ENCODE assay signal across 20 cellular contexts in genomic region chr19:39386557-39386956, GRCh38. TPM values are rescaled to one million over a fixed set of nuclear protein-coding genes. Genes with fewer than 3 reads are reported as not detected.
A peak's percentile ranks its signal among the peaks of the same experiment; 100 is the strongest.
DNase-seq lines count a peak whose midpoint lies in the region; ATAC-seq and TF ChIP-seq lines count a peak whose summit lies in the region.
"Had no signal": no experiment of that assay in that cellular context is flagged by ENCODE, and none has a peak within 500 bp of the region (broad histone marks: within the 10 kb centered on the region; RNA-seq: fewer than 3 reads in every experiment).

No MANE protein-coding gene starts in this region.

- no peak for TF ChIP-seq POLR2A in heart left ventricle (IDR thresholded peaks at IDR 0.05)

- H3K4me1 ChIP-seq in cardiac muscle cell (ENCODE audit: low read depth), result peaks cover 4% of the 10 kb centered on the region
- H3K4me1 ChIP-seq in heart left ventricle, result peaks cover 3 to 16% (median 10%) of the 10 kb centered on the region in 12 donors
- H3K4me1 ChIP-seq: neural progenitor cell had no signal

- H3K9me3 Mint-ChIP-seq in IgD-negative memory B cell (no peaks in the 10 kb centered on the region), memory B cell (no peaks in the 10 kb centered on the region)
- no peaks in the 10 kb centered on the region for H3K9me3 Mint-ChIP-seq in stimulated activated naive B cell treated with anti-CD40 and anti-IgM and Interleukin-4, amounts not matched to agents 10 μg/mL and 1 μg/mL and 100 μg/mL, for 72 hours
- H3K9me3 Mint-ChIP-seq: activated naive CD8-positive, alpha-beta T cell treated with anti-CD3 and anti-CD28 coated beads, Interleukin-2, amount 50 U/mL, for 24 hours; activated T-helper 2 cell treated with anti-CD3 and anti-CD28 coated beads, Interferon-gamma antibody, Interleukin-2, Interleukin-4, amounts not matched to agents 10 μg/mL and 5 μg/mL and 100 μg/mL, durations not matched to agents 14 hours and 24 hours and 36 hours; neural progenitor cell had no signal

- H3K27me3 ChIP-seq in cardiac muscle cell (no peaks in the 10 kb centered on the region), heart left ventricle (no peaks in the 10 kb centered on the region)
- H3K27me3 ChIP-seq: BLaER1, neural progenitor cell, suprapubic skin had no signal

- H3K27ac Mint-ChIP-seq in IgD-negative memory B cell (peak overlapping the region in 2 of 3 donors; percentile 19 to 91), memory B cell (peak overlapping the region; percentile 17)
- H3K27ac Mint-ChIP-seq in stimulated activated naive B cell treated with anti-CD40 and anti-IgM and Interleukin-4, amounts not matched to agents 10 μg/mL and 1 μg/mL and 100 μg/mL, for 72 hours, result peak overlapping the region; percentile 68
- H3K27ac Mint-ChIP-seq: activated naive CD8-positive, alpha-beta T cell treated with anti-CD3 and anti-CD28 coated beads, Interleukin-2, amount 50 U/mL, for 24 hours; activated T-helper 2 cell treated with anti-CD3 and anti-CD28 coated beads, Interferon-gamma antibody, Interleukin-2, Interleukin-4, amounts not matched to agents 10 μg/mL and 5 μg/mL and 100 μg/mL, durations not matched to agents 14 hours and 24 hours and 36 hours had no signal

- no peak for ATAC-seq in heart left ventricle
- no peak for ATAC-seq in memory B cell (ENCODE audit: low read depth)
- no peak for ATAC-seq in stimulated activated naive B cell treated with anti-CD40 and anti-IgM and Interleukin-4, amounts not matched to agents 10 μg/mL and 1 μg/mL and 100 μg/mL, for 72 hours (replicated peaks)
- ATAC-seq: activated naive CD8-positive, alpha-beta T cell treated with anti-CD3 and anti-CD28 coated beads, Interleukin-2, amount 50 U/mL, for 24 hours; right cardiac atrium had no signal

- H3K4me1 Mint-ChIP-seq in IgD-negative memory B cell (peaks cover 7 to 13% (median 8%) of the 10 kb centered on the region in 3 donors), memory B cell (peaks cover 17% of the 10 kb centered on the region)
- peaks cover 27 to 38% of the 10 kb centered on the region in 2 donors for H3K4me1 Mint-ChIP-seq in stimulated activated naive B cell treated with anti-CD40 and anti-IgM and Interleukin-4, amounts not matched to agents 10 μg/mL and 1 μg/mL and 100 μg/mL, for 72 hours

- H3K27ac ChIP-seq in cardiac muscle cell (peak overlapping the region; percentile 66), heart left ventricle (no peak overlapping the region)
- H3K27ac ChIP-seq: BLaER1, left ventricle myocardium inferior, neural progenitor cell, suprapubic skin had no signal

- no peaks in the 10 kb centered on the region for H3K27me3 Mint-ChIP-seq in IgD-negative memory B cell
- no peaks in the 10 kb centered on the region for H3K27me3 Mint-ChIP-seq in memory B cell
- H3K27me3 Mint-ChIP-seq in stimulated activated naive B cell treated with anti-CD40 and anti-IgM and Interleukin-4, amounts not matched to agents 10 μg/mL and 1 μg/mL and 100 μg/mL, for 72 hours, result no peaks in the 10 kb centered on the region

- no peaks in the 10 kb centered on the region for H3K9me3 ChIP-seq in cardiac muscle cell (ENCODE audit: low read depth)
- H3K9me3 ChIP-seq in heart left ventricle, result no peaks in the 10 kb centered on the region
- H3K9me3 ChIP-seq: BLaER1, left ventricle myocardium inferior, suprapubic skin had no signal

- 87 to 91% (median 89%) methylated on average over 7 of the region's 7 CpGs for WGBS in heart left ventricle, 4 donors

- intact Hi-C loops in heart left ventricle (cut with DNase I), result no loop called here
- intact Hi-C loops in head of caudate nucleus (cut with DNase I), result no loop called here

- H3K36me3 Mint-ChIP-seq in IgD-negative memory B cell (peaks cover 4% of the 10 kb centered on the region), memory B cell (peaks cover 23% of the 10 kb centered on the region)
- H3K36me3 Mint-ChIP-seq in stimulated activated naive B cell treated with anti-CD40 and anti-IgM and Interleukin-4, amounts not matched to agents 10 μg/mL and 1 μg/mL and 100 μg/mL, for 72 hours, result peaks cover 32 to 60% of the 10 kb centered on the region in 2 donors

- H3K4me3 ChIP-seq in cardiac muscle cell (no peak overlapping the region), heart left ventricle (no peak overlapping the region)
- H3K4me3 ChIP-seq: BLaER1, left ventricle myocardium inferior, neural progenitor cell, suprapubic skin had no signal

- no peak for TF ChIP-seq CTCF in cardiac muscle cell (IDR thresholded peaks at IDR 0.05; ENCODE audit: low read depth, low read length)
- no peak for TF ChIP-seq CTCF in heart left ventricle (IDR thresholded peaks at IDR 0.05)

- DNase-seq in cardiac muscle cell (ENCODE audit: low read depth in 1 of 2, low spot score in 1 of 2) (no peak), heart left ventricle (no peak), memory B cell (ENCODE audit: low spot score in 2 of 2) (no peak), head of caudate nucleus (no peak), NOMO-1 treated with dmso at 0.1 percent for 144 hours (lab: John Stamatoyannopoulos, UW; ENCODE audit: unreplicated experiment) (no peak)
- DNase-seq in stimulated activated naive B cell treated with anti-CD40 and anti-IgM and Interleukin-4, amounts not matched to agents 10 μg/mL and 1 μg/mL and 100 μg/mL, for 72 hours, result no peak
- DNase-seq in activated CD8-positive, alpha-beta memory T cell treated with anti-CD3 and anti-CD28 coated beads, Interleukin-2, amount 50 U/mL, for 48 hours, result no peak
- DNase-seq: activated naive CD8-positive, alpha-beta T cell treated with anti-CD3 and anti-CD28 coated beads, Interleukin-2, amount 50 U/mL, for 24 hours; islet precursor cell; left ventricle myocardium inferior; NCI-H1694; Right ventricle myocardium superior; stimulated activated CD4-positive, alpha-beta T cell treated with anti-CD3 and anti-CD28 coated beads, Interleukin-2, amount 100 ng/mL, for 24 hours; T-helper 9 cell had no signal

- H3K4me3 Mint-ChIP-seq in IgD-negative memory B cell (peak overlapping the region in 1 of 4 donors; percentile 22), memory B cell (no peak overlapping the region)
- peak overlapping the region in 1 of 2 donors; percentile 23 for H3K4me3 Mint-ChIP-seq in stimulated activated naive B cell treated with anti-CD40 and anti-IgM and Interleukin-4, amounts not matched to agents 10 μg/mL and 1 μg/mL and 100 μg/mL, for 72 hours
- H3K4me3 Mint-ChIP-seq: activated naive CD8-positive, alpha-beta T cell treated with anti-CD3 and anti-CD28 coated beads, Interleukin-2, amount 50 U/mL, for 24 hours had no signal

- peaks cover 50% of the 10 kb centered on the region for H3K36me3 ChIP-seq in cardiac muscle cell
- peaks cover 3 to 82% (median 78%) of the 10 kb centered on the region in 9 donors for H3K36me3 ChIP-seq in heart left ventricle
- H3K36me3 ChIP-seq: neural progenitor cell had no signal

RNA-seq across cellular contexts. Expression of gene PAF1, which starts 4.3 kb away (rescaled TPM):
- total RNA-seq in cardiac muscle cell, result 61.9 and 62.2 TPM in 2 replicates
- 64.4 and 78.3 TPM in 2 replicates for polyA plus RNA-seq in cardiac muscle cell
- 10 to 100 TPM; 32.8 to 75.7 (median 40.7) TPM for total RNA-seq in heart left ventricle
- 10 to 100 TPM; 32.5 to 61.1 TPM for polyA plus RNA-seq in heart left ventricle
- polyA plus RNA-seq in IgD-negative memory B cell, result 64.1 TPM

RNA-seq across cellular contexts. Expression of gene MED29, which starts 4.6 kb away (rescaled TPM):
- total RNA-seq in cardiac muscle cell, result 43.8 and 70.6 TPM in 2 replicates
- 59.6 and 67.3 TPM in 2 replicates for polyA plus RNA-seq in cardiac muscle cell
- total RNA-seq in heart left ventricle, result 10 to 100 TPM; 26.3 to 53.0 (median 34.1) TPM
- polyA plus RNA-seq in heart left ventricle, result 10 to 100 TPM; 34.1 to 46.0 TPM
- polyA plus RNA-seq in IgD-negative memory B cell, result 68.7 TPM

RNA-seq across cellular contexts. Expression of gene ZFP36, which starts 20.1 kb away (rescaled TPM):
- 13.6 and 14.6 TPM in 2 replicates for total RNA-seq in cardiac muscle cell
- polyA plus RNA-seq in cardiac muscle cell, result 51.2 and 53.4 TPM in 2 replicates
- total RNA-seq in heart left ventricle, result 100 to 1,000 TPM in 2 of 9 donors, 10 to 100 TPM in 7; 16.1 to 145 (median 51.1) TPM
- 10 to 100 TPM; 45.8 to 65.1 TPM for polyA plus RNA-seq in heart left ventricle
- polyA plus RNA-seq in IgD-negative memory B cell, result 579 TPM

RNA-seq across cellular contexts. Expression of gene PLEKHG2, which starts 25.9 kb away (rescaled TPM):
- total RNA-seq in cardiac muscle cell (40.7 and 45.4 TPM in 2 replicates), heart left ventricle (10 to 100 TPM in 8 of 9 donors, 1 to 10 TPM in 1; 9.2 to 38.5 (median 14.6) TPM)
- polyA plus RNA-seq in cardiac muscle cell (30.5 and 40.0 TPM in 2 replicates), heart left ventricle (10 to 100 TPM in 1 of 2 donors, 1 to 10 TPM in 1; 8.9 to 11.7 TPM), IgD-negative memory B cell (6.5 TPM)

RNA-seq across cellular contexts. Expression of gene SAMD4B, which starts 44.3 kb away (rescaled TPM):
- total RNA-seq in cardiac muscle cell (158 and 183 TPM in 2 replicates), heart left ventricle (100 to 1,000 TPM in 1 of 9 donors, 10 to 100 TPM in 8; 34.9 to 101 (median 52.3) TPM)
- polyA plus RNA-seq in cardiac muscle cell (120 and 139 TPM in 2 replicates), heart left ventricle (10 to 100 TPM; 62.1 to 78.6 TPM), IgD-negative memory B cell (22.2 TPM)

Comparison
In these comparisons a context has a peak if more than half of its experiments do, and no peak if none do; other contexts are left out.
1. H3K27ac Mint-ChIP-seq: peak in every context shown above with its lines; median percentile 68 in stimulated activated naive B cell treated with anti-CD40 and anti-IgM and Interleukin-4, amounts not matched to agents 10 μg/mL and 1 μg/mL and 100 μg/mL, for 72 hours; 55 in IgD-negative memory B cell; 17 in memory B cell.